1 cellular context compared by ENCODE assay signal in the genomic region with DNA sequence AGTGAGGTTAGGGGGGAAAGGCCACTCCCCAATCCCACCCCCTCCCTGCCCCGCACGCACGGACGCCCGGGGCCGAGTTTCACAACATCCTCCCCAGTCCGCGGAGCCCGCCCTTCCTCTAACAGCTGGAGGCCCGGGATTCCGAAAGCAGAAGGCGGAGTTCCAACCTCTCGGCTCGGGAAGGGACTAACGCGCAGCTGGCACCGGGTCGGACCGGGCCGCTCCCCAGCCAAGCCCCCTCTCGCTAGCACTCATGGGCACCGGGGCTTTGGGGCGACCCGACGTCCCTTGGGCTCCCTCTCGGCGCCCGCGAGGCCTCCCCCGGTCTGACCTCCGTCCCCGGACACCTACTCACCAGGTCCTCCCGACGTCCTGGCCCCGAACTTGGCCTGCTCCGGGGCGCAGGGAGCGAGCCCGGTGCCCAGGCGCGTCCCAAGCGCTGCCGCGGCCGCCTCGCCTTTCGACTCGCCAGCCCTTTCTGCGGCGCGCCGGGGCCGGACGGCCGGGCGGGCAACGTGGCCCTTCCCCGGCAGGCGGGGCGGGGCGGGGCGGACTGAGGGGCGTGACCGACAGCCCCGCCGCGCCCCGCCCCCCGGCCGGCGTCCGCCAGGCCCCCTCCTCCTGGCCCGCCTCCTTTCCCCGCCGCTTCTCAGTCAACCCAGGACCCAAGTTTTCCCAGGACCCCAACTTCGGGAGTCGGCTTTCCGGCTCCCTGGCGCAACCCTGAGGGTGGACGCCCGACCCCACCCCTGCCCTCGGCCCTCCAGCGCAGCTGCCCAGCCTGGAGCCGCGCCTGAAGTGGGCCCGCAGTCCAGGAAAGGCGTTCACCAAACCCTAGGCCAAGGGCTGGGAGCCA.
TF ChIP-seq lines count a peak whose summit lies in the region.

A gene (minus strand): TSS at position 482 of the 856 bp plus-strand sequence. CDS start 9,835 bp downstream, outside the sequence.

TF ChIP-seq in K562, 482 proteins besides CTCF, POLR2A, EP300 and RAD21 (continued from another document and continues in another):
- TF ChIP-seq, protein P1, sequence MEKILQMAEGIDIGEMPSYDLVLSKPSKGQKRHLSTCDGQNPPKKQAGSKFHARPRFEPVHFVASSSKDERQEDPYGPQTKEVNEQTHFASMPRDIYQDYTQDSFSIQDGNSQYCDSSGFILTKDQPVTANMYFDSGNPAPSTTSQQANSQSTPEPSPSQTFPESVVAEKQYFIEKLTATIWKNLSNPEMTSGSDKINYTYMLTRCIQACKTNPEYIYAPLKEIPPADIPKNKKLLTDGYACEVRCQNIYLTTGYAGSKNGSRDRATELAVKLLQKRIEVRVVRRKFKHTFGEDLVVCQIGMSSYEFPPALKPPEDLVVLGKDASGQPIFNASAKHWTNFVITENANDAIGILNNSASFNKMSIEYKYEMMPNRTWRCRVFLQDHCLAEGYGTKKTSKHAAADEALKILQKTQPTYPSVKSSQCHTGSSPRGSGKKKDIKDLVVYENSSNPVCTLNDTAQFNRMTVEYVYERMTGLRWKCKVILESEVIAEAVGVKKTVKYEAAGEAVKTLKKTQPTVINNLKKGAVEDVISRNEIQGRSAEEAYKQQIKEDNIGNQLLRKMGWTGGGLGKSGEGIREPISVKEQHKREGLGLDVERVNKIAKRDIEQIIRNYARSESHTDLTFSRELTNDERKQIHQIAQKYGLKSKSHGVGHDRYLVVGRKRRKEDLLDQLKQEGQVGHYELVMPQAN (IDR thresholded peaks at IDR 0.05; ENCODE audit: borderline replicate concordance), result peak; percentile 95
- no peak for TF ChIP-seq ZNF175 (CRISPR knock-in tag; IDR thresholded peaks at IDR 0.05; ENCODE audit: low read depth)
- TF ChIP-seq, protein P2, sequence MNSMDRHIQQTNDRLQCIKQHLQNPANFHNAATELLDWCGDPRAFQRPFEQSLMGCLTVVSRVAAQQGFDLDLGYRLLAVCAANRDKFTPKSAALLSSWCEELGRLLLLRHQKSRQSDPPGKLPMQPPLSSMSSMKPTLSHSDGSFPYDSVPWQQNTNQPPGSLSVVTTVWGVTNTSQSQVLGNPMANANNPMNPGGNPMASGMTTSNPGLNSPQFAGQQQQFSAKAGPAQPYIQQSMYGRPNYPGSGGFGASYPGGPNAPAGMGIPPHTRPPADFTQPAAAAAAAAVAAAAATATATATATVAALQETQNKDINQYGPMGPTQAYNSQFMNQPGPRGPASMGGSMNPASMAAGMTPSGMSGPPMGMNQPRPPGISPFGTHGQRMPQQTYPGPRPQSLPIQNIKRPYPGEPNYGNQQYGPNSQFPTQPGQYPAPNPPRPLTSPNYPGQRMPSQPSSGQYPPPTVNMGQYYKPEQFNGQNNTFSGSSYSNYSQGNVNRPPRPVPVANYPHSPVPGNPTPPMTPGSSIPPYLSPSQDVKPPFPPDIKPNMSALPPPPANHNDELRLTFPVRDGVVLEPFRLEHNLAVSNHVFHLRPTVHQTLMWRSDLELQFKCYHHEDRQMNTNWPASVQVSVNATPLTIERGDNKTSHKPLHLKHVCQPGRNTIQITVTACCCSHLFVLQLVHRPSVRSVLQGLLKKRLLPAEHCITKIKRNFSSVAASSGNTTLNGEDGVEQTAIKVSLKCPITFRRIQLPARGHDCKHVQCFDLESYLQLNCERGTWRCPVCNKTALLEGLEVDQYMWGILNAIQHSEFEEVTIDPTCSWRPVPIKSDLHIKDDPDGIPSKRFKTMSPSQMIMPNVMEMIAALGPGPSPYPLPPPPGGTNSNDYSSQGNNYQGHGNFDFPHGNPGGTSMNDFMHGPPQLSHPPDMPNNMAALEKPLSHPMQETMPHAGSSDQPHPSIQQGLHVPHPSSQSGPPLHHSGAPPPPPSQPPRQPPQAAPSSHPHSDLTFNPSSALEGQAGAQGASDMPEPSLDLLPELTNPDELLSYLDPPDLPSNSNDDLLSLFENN (IDR thresholded peaks at IDR 0.05; ENCODE audit: low read depth in 2 of 2, low read length in 2 of 2), result no peak
- TF ChIP-seq ZNF764 (CRISPR knock-in tag; IDR thresholded peaks at IDR 0.05; ENCODE audit: low read depth), result no peak
- TF ChIP-seq NR3C1 (CRISPR knock-in tag; IDR thresholded peaks at IDR 0.05), result no peak
- no peak for TF ChIP-seq BRD9 (IDR thresholded peaks at IDR 0.05; ENCODE audit: low read depth, partially characterized antibody)
- TF ChIP-seq, protein P3, sequence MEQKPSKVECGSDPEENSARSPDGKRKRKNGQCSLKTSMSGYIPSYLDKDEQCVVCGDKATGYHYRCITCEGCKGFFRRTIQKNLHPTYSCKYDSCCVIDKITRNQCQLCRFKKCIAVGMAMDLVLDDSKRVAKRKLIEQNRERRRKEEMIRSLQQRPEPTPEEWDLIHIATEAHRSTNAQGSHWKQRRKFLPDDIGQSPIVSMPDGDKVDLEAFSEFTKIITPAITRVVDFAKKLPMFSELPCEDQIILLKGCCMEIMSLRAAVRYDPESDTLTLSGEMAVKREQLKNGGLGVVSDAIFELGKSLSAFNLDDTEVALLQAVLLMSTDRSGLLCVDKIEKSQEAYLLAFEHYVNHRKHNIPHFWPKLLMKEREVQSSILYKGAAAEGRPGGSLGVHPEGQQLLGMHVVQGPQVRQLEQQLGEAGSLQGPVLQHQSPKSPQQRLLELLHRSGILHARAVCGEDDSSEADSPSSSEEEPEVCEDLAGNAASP (IDR thresholded peaks at IDR 0.05), result no peak
- no peak for TF ChIP-seq ZFP36 (IDR thresholded peaks at IDR 0.05; ENCODE audit: low read depth, low read length, partially characterized antibody)
- peak; percentile 36; the same call in 1 of the 2 replicates for TF ChIP-seq ZBTB7A (IDR thresholded peaks at IDR 0.05; ENCODE audit: borderline replicate concordance, control insufficient read depth, low read depth, low read length)
- no peak for TF ChIP-seq HDAC6 (IDR thresholded peaks at IDR 0.05; ENCODE audit: low read depth, low read length)
- TF ChIP-seq, protein P4, sequence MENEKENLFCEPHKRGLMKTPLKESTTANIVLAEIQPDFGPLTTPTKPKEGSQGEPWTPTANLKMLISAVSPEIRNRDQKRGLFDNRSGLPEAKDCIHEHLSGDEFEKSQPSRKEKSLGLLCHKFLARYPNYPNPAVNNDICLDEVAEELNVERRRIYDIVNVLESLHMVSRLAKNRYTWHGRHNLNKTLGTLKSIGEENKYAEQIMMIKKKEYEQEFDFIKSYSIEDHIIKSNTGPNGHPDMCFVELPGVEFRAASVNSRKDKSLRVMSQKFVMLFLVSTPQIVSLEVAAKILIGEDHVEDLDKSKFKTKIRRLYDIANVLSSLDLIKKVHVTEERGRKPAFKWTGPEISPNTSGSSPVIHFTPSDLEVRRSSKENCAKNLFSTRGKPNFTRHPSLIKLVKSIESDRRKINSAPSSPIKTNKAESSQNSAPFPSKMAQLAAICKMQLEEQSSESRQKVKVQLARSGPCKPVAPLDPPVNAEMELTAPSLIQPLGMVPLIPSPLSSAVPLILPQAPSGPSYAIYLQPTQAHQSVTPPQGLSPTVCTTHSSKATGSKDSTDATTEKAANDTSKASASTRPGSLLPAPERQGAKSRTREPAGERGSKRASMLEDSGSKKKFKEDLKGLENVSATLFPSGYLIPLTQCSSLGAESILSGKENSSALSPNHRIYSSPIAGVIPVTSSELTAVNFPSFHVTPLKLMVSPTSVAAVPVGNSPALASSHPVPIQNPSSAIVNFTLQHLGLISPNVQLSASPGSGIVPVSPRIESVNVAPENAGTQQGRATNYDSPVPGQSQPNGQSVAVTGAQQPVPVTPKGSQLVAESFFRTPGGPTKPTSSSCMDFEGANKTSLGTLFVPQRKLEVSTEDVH (IDR thresholded peaks at IDR 0.05; ENCODE audit: low read depth, partially characterized antibody), result no peak
- TF ChIP-seq ZNF561 (CRISPR knock-in tag; conservative IDR thresholded peaks at IDR 0.05), result no peak
- no peak for TF ChIP-seq ZFPM2 (CRISPR knock-in tag; IDR thresholded peaks at IDR 0.05)
- TF ChIP-seq TAF1 (IDR thresholded peaks at IDR 0.05; ENCODE audit: control insufficient read depth, extremely low read depth, insufficient read depth, low read length, severe bottlenecking), result peak; percentile 72
- TF ChIP-seq, protein P5, sequence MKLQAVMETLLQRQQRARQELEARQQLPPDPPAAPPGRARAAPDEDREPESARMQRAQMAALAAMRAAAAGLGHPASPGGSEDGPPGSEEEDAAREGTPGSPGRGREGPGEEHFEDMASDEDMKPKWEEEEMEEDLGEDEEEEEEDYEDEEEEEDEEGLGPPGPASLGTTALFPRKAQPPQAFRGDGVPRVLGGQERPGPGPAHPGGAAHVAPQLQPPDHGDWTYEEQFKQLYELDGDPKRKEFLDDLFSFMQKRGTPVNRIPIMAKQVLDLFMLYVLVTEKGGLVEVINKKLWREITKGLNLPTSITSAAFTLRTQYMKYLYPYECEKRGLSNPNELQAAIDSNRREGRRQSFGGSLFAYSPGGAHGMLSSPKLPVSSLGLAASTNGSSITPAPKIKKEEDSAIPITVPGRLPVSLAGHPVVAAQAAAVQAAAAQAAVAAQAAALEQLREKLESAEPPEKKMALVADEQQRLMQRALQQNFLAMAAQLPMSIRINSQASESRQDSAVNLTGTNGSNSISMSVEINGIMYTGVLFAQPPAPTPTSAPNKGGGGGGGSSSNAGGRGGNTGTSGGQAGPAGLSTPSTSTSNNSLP (IDR thresholded peaks at IDR 0.05; ENCODE audit: borderline replicate concordance, low read depth, low read length), result no peak
- no peak for TF ChIP-seq NFE2 (IDR thresholded peaks at IDR 0.05; ENCODE audit: low read depth)
- TF ChIP-seq ZNF217 (CRISPR knock-in tag; IDR thresholded peaks at IDR 0.05), result no peak
- TF ChIP-seq, protein P6, sequence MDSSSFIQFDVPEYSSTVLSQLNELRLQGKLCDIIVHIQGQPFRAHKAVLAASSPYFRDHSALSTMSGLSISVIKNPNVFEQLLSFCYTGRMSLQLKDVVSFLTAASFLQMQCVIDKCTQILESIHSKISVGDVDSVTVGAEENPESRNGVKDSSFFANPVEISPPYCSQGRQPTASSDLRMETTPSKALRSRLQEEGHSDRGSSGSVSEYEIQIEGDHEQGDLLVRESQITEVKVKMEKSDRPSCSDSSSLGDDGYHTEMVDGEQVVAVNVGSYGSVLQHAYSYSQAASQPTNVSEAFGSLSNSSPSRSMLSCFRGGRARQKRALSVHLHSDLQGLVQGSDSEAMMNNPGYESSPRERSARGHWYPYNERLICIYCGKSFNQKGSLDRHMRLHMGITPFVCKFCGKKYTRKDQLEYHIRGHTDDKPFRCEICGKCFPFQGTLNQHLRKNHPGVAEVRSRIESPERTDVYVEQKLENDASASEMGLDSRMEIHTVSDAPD (CRISPR knock-in tag; IDR thresholded peaks at IDR 0.05), result no peak
- no peak for TF ChIP-seq SRSF9 (IDR thresholded peaks at IDR 0.05; ENCODE audit: borderline replicate concordance, low read depth, low read length)
- TF ChIP-seq CHD2 (IDR thresholded peaks at IDR 0.05; ENCODE audit: low read depth, low read length), result no peak
- no peak for TF ChIP-seq SREBF2 (CRISPR knock-in tag; IDR thresholded peaks at IDR 0.05)
- no peak; the same call in 1 of the 2 replicates for TF ChIP-seq ARID1B (IDR thresholded peaks at IDR 0.05)
- no peak for TF ChIP-seq PML (IDR thresholded peaks at IDR 0.05; ENCODE audit: low read length)
- no peak for TF ChIP-seq MXI1 (IDR thresholded peaks at IDR 0.05; ENCODE audit: low read depth, low read length)
- no peak for TF ChIP-seq MCM7 (IDR thresholded peaks at IDR 0.05)
- no peak for TF ChIP-seq CBX5 (IDR thresholded peaks at IDR 0.05; ENCODE audit: borderline replicate concordance, low read depth)
- no peak for TF ChIP-seq HMG20B (CRISPR knock-in tag; IDR thresholded peaks at IDR 0.05)
- TF ChIP-seq DNMT1 (IDR thresholded peaks at IDR 0.05), result no peak
- no peak for TF ChIP-seq PTTG1 (tag; IDR thresholded peaks at IDR 0.05; ENCODE audit: low read depth)
- TF ChIP-seq SETDB1 (IDR thresholded peaks at IDR 0.05; ENCODE audit: low read length), result no peak
- TF ChIP-seq GTF2A2 (tag; IDR thresholded peaks at IDR 0.05), result no peak
- no peak for TF ChIP-seq SIRT6 (IDR thresholded peaks at IDR 0.05; ENCODE audit: low read depth, low read length)
- no peak for TF ChIP-seq ZNF551 (CRISPR knock-in tag; IDR thresholded peaks at IDR 0.05)
- TF ChIP-seq FOXA1 (IDR thresholded peaks at IDR 0.05; ENCODE audit: borderline replicate concordance), result no peak
- TF ChIP-seq TSC22D4 (tag; IDR thresholded peaks at IDR 0.05), result no peak
- TF ChIP-seq TBL1XR1 (IDR thresholded peaks at IDR 0.05; ENCODE audit: low read length in 2 of 2), result no peak
- no peak for TF ChIP-seq ZNF57 (CRISPR knock-in tag; IDR thresholded peaks at IDR 0.05)
- TF ChIP-seq YBX1 (IDR thresholded peaks at IDR 0.05), result no peak
- TF ChIP-seq, protein P7, sequence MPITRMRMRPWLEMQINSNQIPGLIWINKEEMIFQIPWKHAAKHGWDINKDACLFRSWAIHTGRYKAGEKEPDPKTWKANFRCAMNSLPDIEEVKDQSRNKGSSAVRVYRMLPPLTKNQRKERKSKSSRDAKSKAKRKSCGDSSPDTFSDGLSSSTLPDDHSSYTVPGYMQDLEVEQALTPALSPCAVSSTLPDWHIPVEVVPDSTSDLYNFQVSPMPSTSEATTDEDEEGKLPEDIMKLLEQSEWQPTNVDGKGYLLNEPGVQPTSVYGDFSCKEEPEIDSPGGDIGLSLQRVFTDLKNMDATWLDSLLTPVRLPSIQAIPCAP (CRISPR knock-in tag; IDR thresholded peaks at IDR 0.05; ENCODE audit: borderline replicate concordance), result no peak
- TF ChIP-seq, protein P8, sequence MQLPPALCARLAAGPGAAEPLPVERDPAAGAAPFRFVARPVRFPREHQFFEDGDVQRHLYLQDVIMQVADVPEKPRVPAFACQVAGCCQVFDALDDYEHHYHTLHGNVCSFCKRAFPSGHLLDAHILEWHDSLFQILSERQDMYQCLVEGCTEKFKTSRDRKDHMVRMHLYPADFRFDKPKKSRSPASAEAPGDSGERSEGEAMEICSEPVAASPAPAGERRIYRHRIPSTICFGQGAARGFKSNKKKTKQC (CRISPR knock-in tag; IDR thresholded peaks at IDR 0.05), result no peak
- TF ChIP-seq ILK (tag; IDR thresholded peaks at IDR 0.05; ENCODE audit: borderline replicate concordance, low read depth), result no peak
- TF ChIP-seq JUN (IDR thresholded peaks at IDR 0.05; ENCODE audit: borderline replicate concordance, low read depth, low read length), result no peak
- TF ChIP-seq JUN (CRISPR knock-in tag; IDR thresholded peaks at IDR 0.05; ENCODE audit: borderline replicate concordance), result 0 out of 2 replicates have a peak, but pooled peaks have one; percentile 34
- TF ChIP-seq ELF1 (tag; IDR thresholded peaks at IDR 0.05), result no peak
- TF ChIP-seq, protein P9, sequence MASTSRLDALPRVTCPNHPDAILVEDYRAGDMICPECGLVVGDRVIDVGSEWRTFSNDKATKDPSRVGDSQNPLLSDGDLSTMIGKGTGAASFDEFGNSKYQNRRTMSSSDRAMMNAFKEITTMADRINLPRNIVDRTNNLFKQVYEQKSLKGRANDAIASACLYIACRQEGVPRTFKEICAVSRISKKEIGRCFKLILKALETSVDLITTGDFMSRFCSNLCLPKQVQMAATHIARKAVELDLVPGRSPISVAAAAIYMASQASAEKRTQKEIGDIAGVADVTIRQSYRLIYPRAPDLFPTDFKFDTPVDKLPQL (IDR thresholded peaks at IDR 0.05; ENCODE audit: extremely low read depth, insufficient read length), result no peak
- no peak for TF ChIP-seq ZNF12 (CRISPR knock-in tag; IDR thresholded peaks at IDR 0.05)
- no peak for TF ChIP-seq ZC3H11A (IDR thresholded peaks at IDR 0.05; ENCODE audit: low read depth, low read length)
- TF ChIP-seq MECOM (CRISPR knock-in tag; IDR thresholded peaks at IDR 0.05), result no peak
- TF ChIP-seq CBFA2T3 (IDR thresholded peaks at IDR 0.05), result no peak
- no peak for TF ChIP-seq DMBX1 (CRISPR knock-in tag; IDR thresholded peaks at IDR 0.05; ENCODE audit: borderline replicate concordance)
